1 cellular context compared by ENCODE assay signal in the genomic region with DNA sequence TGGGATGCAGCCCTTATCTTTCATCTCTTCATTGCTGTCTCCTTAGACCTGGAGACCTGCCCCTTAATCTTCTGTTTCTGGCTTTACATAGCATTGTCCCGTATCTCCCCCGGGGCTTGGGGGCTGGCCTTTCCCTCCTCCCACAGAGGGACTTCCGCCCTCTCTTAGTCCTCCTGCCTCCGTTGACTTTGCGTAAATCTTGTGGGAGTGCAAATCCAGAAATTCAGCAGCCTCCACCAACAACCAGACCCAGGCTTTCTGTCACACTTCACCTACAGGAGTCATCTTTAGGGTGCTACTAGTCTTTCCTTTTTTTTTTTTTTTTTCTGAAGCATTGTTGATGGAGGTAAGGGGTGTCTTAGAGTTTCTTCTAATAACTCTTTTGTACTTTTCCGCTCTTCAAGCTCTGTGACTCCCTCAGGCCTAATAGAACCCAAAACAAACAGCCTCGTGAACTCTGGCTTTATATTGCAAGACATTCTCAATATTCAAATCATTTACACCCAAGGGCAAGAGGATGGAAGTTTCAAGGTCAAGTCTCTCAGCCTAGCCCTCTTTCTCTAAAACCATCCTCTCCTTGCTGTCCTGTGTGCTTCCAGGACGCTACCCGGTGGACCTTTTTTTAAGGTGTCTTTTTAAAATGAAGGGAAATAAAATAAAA.
A peak's percentile ranks its signal among the peaks of the same experiment; 100 is the strongest.
TF ChIP-seq lines count a peak whose summit lies in the region.

No MANE protein-coding gene starts in this region.

TF ChIP-seq in K562, 482 proteins besides CTCF, POLR2A, EP300 and RAD21 (continued from another document and continues in another):
- TF ChIP-seq TAF1 (IDR thresholded peaks at IDR 0.05; ENCODE audit: control insufficient read depth, extremely low read depth, insufficient read depth, low read length, severe bottlenecking): peak; percentile 37
- TF ChIP-seq ZNF212 (CRISPR knock-in tag; IDR thresholded peaks at IDR 0.05): no peak
- TF ChIP-seq CBX3 (IDR thresholded peaks at IDR 0.05; ENCODE audit: borderline replicate concordance in 1 of 2, low read length in 2 of 2): no peak
- TF ChIP-seq TAL1 (IDR thresholded peaks at IDR 0.05): no peak; the same call in 1 of the 2 replicates
- no peak for TF ChIP-seq ZNF699 (CRISPR knock-in tag; IDR thresholded peaks at IDR 0.05; ENCODE audit: insufficient replicate concordance)
- TF ChIP-seq, protein P1, sequence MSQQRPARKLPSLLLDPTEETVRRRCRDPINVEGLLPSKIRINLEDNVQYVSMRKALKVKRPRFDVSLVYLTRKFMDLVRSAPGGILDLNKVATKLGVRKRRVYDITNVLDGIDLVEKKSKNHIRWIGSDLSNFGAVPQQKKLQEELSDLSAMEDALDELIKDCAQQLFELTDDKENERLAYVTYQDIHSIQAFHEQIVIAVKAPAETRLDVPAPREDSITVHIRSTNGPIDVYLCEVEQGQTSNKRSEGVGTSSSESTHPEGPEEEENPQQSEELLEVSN (IDR thresholded peaks at IDR 0.05; ENCODE audit: borderline replicate concordance in 1 of 2, extremely low read depth in 1 of 2, insufficient read depth in 1 of 2, insufficient read length in 1 of 2, low read depth in 1 of 2, low read length in 1 of 2, poor library complexity in 1 of 2, severe bottlenecking in 1 of 2): peak in 1 of 2 experiments; percentile 19
- TF ChIP-seq, protein P2, sequence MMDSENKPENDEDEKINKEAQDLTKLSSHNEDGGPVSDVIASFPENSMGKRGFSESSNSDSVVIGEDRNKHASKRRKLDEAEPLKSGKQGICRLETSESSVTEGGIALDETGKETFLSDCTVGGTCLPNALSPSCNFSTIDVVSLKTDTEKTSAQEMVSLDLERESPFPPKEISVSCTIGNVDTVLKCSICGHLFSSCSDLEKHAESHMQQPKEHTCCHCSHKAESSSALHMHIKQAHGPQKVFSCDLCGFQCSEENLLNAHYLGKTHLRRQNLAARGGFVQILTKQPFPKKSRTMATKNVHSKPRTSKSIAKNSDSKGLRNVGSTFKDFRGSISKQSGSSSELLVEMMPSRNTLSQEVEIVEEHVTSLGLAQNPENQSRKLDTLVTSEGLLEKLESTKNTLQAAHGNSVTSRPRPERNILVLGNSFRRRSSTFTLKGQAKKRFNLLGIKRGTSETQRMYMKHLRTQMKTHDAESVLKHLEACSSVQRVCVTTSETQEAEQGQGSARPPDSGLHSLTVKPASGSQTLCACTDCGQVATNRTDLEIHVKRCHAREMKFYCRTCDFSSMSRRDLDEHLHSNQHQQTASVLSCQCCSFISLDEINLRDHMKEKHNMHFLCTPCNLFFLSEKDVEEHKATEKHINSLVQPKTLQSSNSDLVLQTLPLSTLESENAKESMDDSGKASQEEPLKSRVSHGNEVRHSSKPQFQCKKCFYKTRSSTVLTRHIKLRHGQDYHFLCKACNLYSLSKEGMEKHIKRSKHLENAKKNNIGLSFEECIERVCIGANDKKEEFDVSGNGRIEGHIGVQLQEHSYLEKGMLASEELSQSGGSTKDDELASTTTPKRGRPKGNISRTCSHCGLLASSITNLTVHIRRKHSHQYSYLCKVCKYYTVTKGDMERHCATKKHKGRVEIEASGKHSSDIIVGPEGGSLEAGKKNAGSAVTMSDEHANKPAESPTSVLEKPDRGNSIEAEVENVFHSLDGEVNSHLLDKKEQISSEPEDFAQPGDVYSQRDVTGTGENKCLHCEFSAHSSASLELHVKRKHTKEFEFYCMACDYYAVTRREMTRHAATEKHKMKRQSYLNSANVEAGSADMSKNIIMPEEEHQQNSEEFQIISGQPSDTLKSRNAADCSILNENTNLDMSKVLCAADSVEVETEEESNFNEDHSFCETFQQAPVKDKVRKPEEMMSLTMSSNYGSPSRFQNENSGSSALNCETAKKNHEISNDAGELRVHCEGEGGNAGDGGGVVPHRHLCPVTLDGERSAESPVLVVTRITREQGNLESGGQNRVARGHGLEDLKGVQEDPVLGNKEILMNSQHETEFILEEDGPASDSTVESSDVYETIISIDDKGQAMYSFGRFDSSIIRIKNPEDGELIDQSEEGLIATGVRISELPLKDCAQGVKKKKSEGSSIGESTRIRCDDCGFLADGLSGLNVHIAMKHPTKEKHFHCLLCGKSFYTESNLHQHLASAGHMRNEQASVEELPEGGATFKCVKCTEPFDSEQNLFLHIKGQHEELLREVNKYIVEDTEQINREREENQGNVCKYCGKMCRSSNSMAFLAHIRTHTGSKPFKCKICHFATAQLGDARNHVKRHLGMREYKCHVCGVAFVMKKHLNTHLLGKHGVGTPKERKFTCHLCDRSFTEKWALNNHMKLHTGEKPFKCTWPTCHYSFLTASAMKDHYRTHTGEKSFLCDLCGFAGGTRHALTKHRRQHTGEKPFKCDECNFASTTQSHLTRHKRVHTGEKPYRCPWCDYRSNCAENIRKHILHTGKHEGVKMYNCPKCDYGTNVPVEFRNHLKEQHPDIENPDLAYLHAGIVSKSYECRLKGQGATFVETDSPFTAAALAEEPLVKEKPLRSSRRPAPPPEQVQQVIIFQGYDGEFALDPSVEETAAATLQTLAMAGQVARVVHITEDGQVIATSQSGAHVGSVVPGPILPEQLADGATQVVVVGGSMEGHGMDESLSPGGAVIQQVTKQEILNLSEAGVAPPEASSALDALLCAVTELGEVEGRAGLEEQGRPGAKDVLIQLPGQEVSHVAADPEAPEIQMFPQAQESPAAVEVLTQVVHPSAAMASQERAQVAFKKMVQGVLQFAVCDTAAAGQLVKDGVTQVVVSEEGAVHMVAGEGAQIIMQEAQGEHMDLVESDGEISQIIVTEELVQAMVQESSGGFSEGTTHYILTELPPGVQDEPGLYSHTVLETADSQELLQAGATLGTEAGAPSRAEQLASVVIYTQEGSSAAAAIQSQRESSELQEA (IDR thresholded peaks at IDR 0.05; ENCODE audit: low read depth): no peak
- peak; percentile 50; the same call in 1 of the 2 replicates for TF ChIP-seq RNF2 (IDR thresholded peaks at IDR 0.05)
- TF ChIP-seq HDAC2 (IDR thresholded peaks at IDR 0.05): peak; percentile 48; the same call in 1 of the 2 replicates
- TF ChIP-seq ETV6 (IDR thresholded peaks at IDR 0.05; ENCODE audit: borderline replicate concordance in 1 of 2, low read depth in 2 of 2, low read length in 1 of 2): 0 out of 4 replicates have a peak, but pooled peaks of 1 of the 2 experiments have one; percentile 35
- no peak for TF ChIP-seq ETV6 (CRISPR knock-in tag; IDR thresholded peaks at IDR 0.05; ENCODE audit: borderline replicate concordance)
- TF ChIP-seq FOS (IDR thresholded peaks at IDR 0.05; ENCODE audit: extremely low read depth, insufficient read length): no peak
- no peak for TF ChIP-seq PTRF (tag; IDR thresholded peaks at IDR 0.05)
- TF ChIP-seq, protein P3, sequence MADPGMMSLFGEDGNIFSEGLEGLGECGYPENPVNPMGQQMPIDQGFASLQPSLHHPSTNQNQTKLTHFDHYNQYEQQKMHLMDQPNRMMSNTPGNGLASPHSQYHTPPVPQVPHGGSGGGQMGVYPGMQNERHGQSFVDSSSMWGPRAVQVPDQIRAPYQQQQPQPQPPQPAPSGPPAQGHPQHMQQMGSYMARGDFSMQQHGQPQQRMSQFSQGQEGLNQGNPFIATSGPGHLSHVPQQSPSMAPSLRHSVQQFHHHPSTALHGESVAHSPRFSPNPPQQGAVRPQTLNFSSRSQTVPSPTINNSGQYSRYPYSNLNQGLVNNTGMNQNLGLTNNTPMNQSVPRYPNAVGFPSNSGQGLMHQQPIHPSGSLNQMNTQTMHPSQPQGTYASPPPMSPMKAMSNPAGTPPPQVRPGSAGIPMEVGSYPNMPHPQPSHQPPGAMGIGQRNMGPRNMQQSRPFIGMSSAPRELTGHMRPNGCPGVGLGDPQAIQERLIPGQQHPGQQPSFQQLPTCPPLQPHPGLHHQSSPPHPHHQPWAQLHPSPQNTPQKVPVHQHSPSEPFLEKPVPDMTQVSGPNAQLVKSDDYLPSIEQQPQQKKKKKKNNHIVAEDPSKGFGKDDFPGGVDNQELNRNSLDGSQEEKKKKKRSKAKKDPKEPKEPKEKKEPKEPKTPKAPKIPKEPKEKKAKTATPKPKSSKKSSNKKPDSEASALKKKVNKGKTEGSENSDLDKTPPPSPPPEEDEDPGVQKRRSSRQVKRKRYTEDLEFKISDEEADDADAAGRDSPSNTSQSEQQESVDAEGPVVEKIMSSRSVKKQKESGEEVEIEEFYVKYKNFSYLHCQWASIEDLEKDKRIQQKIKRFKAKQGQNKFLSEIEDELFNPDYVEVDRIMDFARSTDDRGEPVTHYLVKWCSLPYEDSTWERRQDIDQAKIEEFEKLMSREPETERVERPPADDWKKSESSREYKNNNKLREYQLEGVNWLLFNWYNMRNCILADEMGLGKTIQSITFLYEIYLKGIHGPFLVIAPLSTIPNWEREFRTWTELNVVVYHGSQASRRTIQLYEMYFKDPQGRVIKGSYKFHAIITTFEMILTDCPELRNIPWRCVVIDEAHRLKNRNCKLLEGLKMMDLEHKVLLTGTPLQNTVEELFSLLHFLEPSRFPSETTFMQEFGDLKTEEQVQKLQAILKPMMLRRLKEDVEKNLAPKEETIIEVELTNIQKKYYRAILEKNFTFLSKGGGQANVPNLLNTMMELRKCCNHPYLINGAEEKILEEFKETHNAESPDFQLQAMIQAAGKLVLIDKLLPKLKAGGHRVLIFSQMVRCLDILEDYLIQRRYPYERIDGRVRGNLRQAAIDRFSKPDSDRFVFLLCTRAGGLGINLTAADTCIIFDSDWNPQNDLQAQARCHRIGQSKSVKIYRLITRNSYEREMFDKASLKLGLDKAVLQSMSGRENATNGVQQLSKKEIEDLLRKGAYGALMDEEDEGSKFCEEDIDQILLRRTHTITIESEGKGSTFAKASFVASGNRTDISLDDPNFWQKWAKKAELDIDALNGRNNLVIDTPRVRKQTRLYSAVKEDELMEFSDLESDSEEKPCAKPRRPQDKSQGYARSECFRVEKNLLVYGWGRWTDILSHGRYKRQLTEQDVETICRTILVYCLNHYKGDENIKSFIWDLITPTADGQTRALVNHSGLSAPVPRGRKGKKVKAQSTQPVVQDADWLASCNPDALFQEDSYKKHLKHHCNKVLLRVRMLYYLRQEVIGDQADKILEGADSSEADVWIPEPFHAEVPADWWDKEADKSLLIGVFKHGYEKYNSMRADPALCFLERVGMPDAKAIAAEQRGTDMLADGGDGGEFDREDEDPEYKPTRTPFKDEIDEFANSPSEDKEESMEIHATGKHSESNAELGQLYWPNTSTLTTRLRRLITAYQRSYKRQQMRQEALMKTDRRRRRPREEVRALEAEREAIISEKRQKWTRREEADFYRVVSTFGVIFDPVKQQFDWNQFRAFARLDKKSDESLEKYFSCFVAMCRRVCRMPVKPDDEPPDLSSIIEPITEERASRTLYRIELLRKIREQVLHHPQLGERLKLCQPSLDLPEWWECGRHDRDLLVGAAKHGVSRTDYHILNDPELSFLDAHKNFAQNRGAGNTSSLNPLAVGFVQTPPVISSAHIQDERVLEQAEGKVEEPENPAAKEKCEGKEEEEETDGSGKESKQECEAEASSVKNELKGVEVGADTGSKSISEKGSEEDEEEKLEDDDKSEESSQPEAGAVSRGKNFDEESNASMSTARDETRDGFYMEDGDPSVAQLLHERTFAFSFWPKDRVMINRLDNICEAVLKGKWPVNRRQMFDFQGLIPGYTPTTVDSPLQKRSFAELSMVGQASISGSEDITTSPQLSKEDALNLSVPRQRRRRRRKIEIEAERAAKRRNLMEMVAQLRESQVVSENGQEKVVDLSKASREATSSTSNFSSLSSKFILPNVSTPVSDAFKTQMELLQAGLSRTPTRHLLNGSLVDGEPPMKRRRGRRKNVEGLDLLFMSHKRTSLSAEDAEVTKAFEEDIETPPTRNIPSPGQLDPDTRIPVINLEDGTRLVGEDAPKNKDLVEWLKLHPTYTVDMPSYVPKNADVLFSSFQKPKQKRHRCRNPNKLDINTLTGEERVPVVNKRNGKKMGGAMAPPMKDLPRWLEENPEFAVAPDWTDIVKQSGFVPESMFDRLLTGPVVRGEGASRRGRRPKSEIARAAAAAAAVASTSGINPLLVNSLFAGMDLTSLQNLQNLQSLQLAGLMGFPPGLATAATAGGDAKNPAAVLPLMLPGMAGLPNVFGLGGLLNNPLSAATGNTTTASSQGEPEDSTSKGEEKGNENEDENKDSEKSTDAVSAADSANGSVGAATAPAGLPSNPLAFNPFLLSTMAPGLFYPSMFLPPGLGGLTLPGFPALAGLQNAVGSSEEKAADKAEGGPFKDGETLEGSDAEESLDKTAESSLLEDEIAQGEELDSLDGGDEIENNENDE (IDR thresholded peaks at IDR 0.05; ENCODE audit: low read depth, low read length): no peak
- TF ChIP-seq ZNF146 (CRISPR knock-in tag; IDR thresholded peaks at IDR 0.05; ENCODE audit: unreplicated experiment): no peak
- TF ChIP-seq NFXL1 (CRISPR knock-in tag; IDR thresholded peaks at IDR 0.05): no peak
- TF ChIP-seq ZNF143 (CRISPR knock-in tag; IDR thresholded peaks at IDR 0.05): no peak
- peak; percentile 33 to 82; a peak in 2 of 4 replicates for TF ChIP-seq MAZ (CRISPR knock-in tag; conservative IDR thresholded peaks at IDR 0.05 in 1 of 2, IDR thresholded peaks at IDR 0.05 in 1 of 2)
- TF ChIP-seq RCOR1 (IDR thresholded peaks at IDR 0.05; ENCODE audit: borderline replicate concordance in 1 of 2, low read depth in 2 of 2, low read length in 2 of 2): peak in 1 of 2 experiments; percentile 82; a peak in 2 of 4 replicates
- TF ChIP-seq, protein P4, sequence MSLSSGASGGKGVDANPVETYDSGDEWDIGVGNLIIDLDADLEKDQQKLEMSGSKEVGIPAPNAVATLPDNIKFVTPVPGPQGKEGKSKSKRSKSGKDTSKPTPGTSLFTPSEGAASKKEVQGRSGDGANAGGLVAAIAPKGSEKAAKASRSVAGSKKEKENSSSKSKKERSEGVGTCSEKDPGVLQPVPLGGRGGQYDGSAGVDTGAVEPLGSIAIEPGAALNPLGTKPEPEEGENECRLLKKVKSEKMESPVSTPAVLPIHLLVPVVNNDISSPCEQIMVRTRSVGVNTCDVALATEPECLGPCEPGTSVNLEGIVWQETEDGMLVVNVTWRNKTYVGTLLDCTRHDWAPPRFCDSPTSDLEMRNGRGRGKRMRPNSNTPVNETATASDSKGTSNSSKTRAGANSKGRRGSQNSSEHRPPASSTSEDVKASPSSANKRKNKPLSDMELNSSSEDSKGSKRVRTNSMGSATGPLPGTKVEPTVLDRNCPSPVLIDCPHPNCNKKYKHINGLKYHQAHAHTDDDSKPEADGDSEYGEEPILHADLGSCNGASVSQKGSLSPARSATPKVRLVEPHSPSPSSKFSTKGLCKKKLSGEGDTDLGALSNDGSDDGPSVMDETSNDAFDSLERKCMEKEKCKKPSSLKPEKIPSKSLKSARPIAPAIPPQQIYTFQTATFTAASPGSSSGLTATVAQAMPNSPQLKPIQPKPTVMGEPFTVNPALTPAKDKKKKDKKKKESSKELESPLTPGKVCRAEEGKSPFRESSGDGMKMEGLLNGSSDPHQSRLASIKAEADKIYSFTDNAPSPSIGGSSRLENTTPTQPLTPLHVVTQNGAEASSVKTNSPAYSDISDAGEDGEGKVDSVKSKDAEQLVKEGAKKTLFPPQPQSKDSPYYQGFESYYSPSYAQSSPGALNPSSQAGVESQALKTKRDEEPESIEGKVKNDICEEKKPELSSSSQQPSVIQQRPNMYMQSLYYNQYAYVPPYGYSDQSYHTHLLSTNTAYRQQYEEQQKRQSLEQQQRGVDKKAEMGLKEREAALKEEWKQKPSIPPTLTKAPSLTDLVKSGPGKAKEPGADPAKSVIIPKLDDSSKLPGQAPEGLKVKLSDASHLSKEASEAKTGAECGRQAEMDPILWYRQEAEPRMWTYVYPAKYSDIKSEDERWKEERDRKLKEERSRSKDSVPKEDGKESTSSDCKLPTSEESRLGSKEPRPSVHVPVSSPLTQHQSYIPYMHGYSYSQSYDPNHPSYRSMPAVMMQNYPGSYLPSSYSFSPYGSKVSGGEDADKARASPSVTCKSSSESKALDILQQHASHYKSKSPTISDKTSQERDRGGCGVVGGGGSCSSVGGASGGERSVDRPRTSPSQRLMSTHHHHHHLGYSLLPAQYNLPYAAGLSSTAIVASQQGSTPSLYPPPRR (CRISPR knock-in tag; IDR thresholded peaks at IDR 0.05; ENCODE audit: borderline replicate concordance): no peak
- no peak for TF ChIP-seq CREBBP (IDR thresholded peaks at IDR 0.05; ENCODE audit: low read depth, low read length)
- TF ChIP-seq ZNF696 (CRISPR knock-in tag; conservative IDR thresholded peaks at IDR 0.05): no peak
- TF ChIP-seq BMI1 (IDR thresholded peaks at IDR 0.05; ENCODE audit: low read length): no peak
- no peak for TF ChIP-seq NFYB (IDR thresholded peaks at IDR 0.05; ENCODE audit: extremely low read depth, insufficient read length)
- peak; percentile 74 for TF ChIP-seq ELF1 (tag; IDR thresholded peaks at IDR 0.05)
- TF ChIP-seq PHF8 (IDR thresholded peaks at IDR 0.05; ENCODE audit: borderline replicate concordance, low read length): no peak; the same call in 1 of the 2 replicates
